In the genomic region with DNA sequence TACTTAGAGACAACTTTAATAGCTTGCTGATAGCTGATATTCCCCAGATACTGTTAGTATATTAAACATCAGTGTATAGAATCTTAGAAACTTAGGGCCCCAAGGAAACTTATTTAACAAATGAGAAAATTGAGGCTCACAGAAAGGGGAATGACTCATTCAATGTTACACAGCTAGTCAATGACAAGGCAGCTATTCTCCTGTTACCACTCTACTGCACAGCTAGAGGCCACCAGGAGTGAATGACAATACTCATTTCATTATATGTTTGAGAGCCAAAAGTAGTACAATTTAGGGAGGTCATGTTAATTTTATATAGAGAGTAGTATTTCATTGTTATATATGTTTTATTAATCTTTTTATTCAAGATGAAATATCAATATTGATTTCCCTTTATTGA, we compare ENCODE assay signal across 35 cellular contexts. TPM values are rescaled to one million over a fixed set of nuclear protein-coding genes. Genes with fewer than 3 reads are reported as not detected.
"Had no signal": no experiment of that assay in that cellular context is flagged by ENCODE, and none has a peak within 500 bp of the region (broad histone marks: within the 10 kb centered on the region; RNA-seq: fewer than 3 reads in every experiment).

No MANE protein-coding gene starts in this region.

- ATAC-seq: activated CD4-positive, alpha-beta T cell treated with anti-CD3 and anti-CD28 coated beads for 36 hours; activated CD4-positive, CD25-positive, alpha-beta regulatory T cell treated with anti-CD3 and anti-CD28 coated beads, Interleukin-2, amount 50 U/mL, for 24 hours; activated CD8-positive, alpha-beta T cell treated with anti-CD3 and anti-CD28 coated beads, Interleukin-2, amount 10 ng/mL, durations not matched to agents 7 days and 5 days; activated naive CD4-positive, alpha-beta T cell treated with anti-CD3 and anti-CD28 coated beads, Interleukin-2, amount 50 U/mL, for 72 hours; activated T-cell treated with anti-CD3 and anti-CD28 coated beads, Interleukin-2, amount 50 U/mL, for 4 hours; body of pancreas; WTC11 had no signal

- H3K27ac ChIP-seq: adrenal gland, body of pancreas, breast epithelium, SJSA1 had no signal

- H3K4me1 ChIP-seq: adrenal gland, body of pancreas, breast epithelium, SJSA1 had no signal

- H3K9me3 ChIP-seq: adrenal gland, body of pancreas, breast epithelium, SK-N-SH had no signal

- FAIRE-seq: astrocyte, TTC549 had no signal

- H3K4me2 ChIP-seq: SK-N-SH had no signal

- H3K36me3 ChIP-seq: adrenal gland, breast epithelium, SJSA1 had no signal

- H3K4me3 ChIP-seq: adrenal gland, body of pancreas, breast epithelium, SJSA1 had no signal

- DNase-seq: activated CD4-positive, alpha-beta T cell treated with anti-CD3 and anti-CD28 coated beads for 36 hours; activated CD4-positive, alpha-beta T cell treated with anti-CD3 and anti-CD28 coated beads, Interleukin-2, amount 10 ng/mL, durations not matched to agents 7 days and 5 days; activated CD4-positive, alpha-beta T cell treated with anti-CD3 and anti-CD28 coated beads, Interleukin-2, amount 50 U/mL, for 48 hours; activated CD8-positive, alpha-beta memory T cell treated with anti-CD3 and anti-CD28 coated beads, Interleukin-2, amount 50 U/mL, for 4 hours; activated CD8-positive, alpha-beta T cell treated with anti-CD3 and anti-CD28 coated beads, Interleukin-2, amount 10 ng/mL, durations not matched to agents 7 days and 5 days; activated gamma-delta T cell treated with Interleukin-2 at 50 U/mL for 16 hours; activated naive CD4-positive, alpha-beta T cell treated with anti-CD3 and anti-CD28 coated beads for 36 hours; activated T-cell treated with anti-CD3 and anti-CD28 coated beads for 4 hours; activated T-cell treated with anti-CD3 and anti-CD28 coated beads, Interleukin-2, amount 50 U/mL, for 4 hours; adrenal gland; body of pancreas; caudate nucleus; cerebellar nuclear complex; Karpas-422; NCI-H1105; NCI-H1417 treated with DMSO at 0.1 percent for 48 hours; NCI-H187 treated with DMSO at 0.1 percent for 48 hours; NCI-H2081; NCI-H345; NCI-H526 treated with DMSO at 0.1 percent for 48 hours; NCI-H82; RPMI8226; SHP77 treated with DMSO at 0.1 percent for 48 hours; SK-N-SH had no signal

- H3K27me3 ChIP-seq: adrenal gland, body of pancreas, breast epithelium, SJSA1 had no signal

RNA-seq across cellular contexts. Expression of gene PCDHB1, which starts 33.2 kb away (rescaled TPM):
- total RNA-seq: activated CD4-positive, alpha-beta T cell treated with anti-CD3 and anti-CD28 coated beads for 36 hours; activated CD4-positive, alpha-beta T cell treated with anti-CD3 and anti-CD28 coated beads, Interleukin-2, amount 10 ng/mL, durations not matched to agents 7 days and 5 days; activated CD8-positive, alpha-beta T cell treated with anti-CD3 and anti-CD28 coated beads, Interleukin-2, amount 10 ng/mL, durations not matched to agents 7 days and 5 days; activated naive CD4-positive, alpha-beta T cell treated with anti-CD3 and anti-CD28 coated beads for 36 hours; activated naive CD4-positive, alpha-beta T cell treated with anti-CD3 and anti-CD28 coated beads, Interleukin-2, amount 50 U/mL, for 72 hours; activated T-cell treated with anti-CD3 and anti-CD28 coated beads, Interleukin-2, amount 50 U/mL, for 4 hours; activated T-helper 1 cell treated with anti-CD3 and anti-CD28 coated beads, Interleukin-12 subunit alpha, Interleukin-12 subunit beta, Interleukin-2, Interleukin-4 antibody, amounts not matched to agents 30 ng/mL and 10 ng/mL and 1 ng/mL, durations not matched to agents 14 hours and 24 hours and 36 hours; astrocyte; MCF 10A; NCI-H460; OCI-LY7; SJSA1 had no signal
- polyA plus RNA-seq: SK-N-SH had no signal

RNA-seq across cellular contexts. Expression of gene PCDHAC2, which starts 51.7 kb away (rescaled TPM):
- total RNA-seq: activated CD4-positive, alpha-beta T cell treated with anti-CD3 and anti-CD28 coated beads for 36 hours; activated CD4-positive, alpha-beta T cell treated with anti-CD3 and anti-CD28 coated beads, Interleukin-2, amount 10 ng/mL, durations not matched to agents 7 days and 5 days; activated CD8-positive, alpha-beta T cell treated with anti-CD3 and anti-CD28 coated beads, Interleukin-2, amount 10 ng/mL, durations not matched to agents 7 days and 5 days; activated naive CD4-positive, alpha-beta T cell treated with anti-CD3 and anti-CD28 coated beads for 36 hours; activated naive CD4-positive, alpha-beta T cell treated with anti-CD3 and anti-CD28 coated beads, Interleukin-2, amount 50 U/mL, for 72 hours; activated T-cell treated with anti-CD3 and anti-CD28 coated beads, Interleukin-2, amount 50 U/mL, for 4 hours; activated T-helper 1 cell treated with anti-CD3 and anti-CD28 coated beads, Interleukin-12 subunit alpha, Interleukin-12 subunit beta, Interleukin-2, Interleukin-4 antibody, amounts not matched to agents 30 ng/mL and 10 ng/mL and 1 ng/mL, durations not matched to agents 14 hours and 24 hours and 36 hours; OCI-LY7; SJSA1 had no signal
